ENCODE assay signal across 8 cellular contexts in genomic region chr17:28812980-28813377, GRCh38. TPM values are rescaled to one million over a fixed set of nuclear protein-coding genes. Genes with fewer than 3 reads are reported as not detected.
DNase-seq lines count a peak whose midpoint lies in the region; ATAC-seq, FAIRE-seq and TF ChIP-seq lines count a peak whose summit lies in the region.

No MANE protein-coding gene starts in this region.

- peaks cover 31% of the 10 kb centered on the region for H3K4me1 Mint-ChIP-seq in mesothelial cell of epicardium

- H3K4me3 ChIP-seq in bronchial epithelial cell (ENCODE audit: low read depth, low read length) (peak overlapping the region; percentile 66), aorta (ENCODE audit: low read length in 2 of 2) (peak overlapping the region; percentile 29 to 79), small intestine (ENCODE audit: low read depth in 1 of 2, low read length in 2 of 2) (peak overlapping the region in 1 of 2 donors; percentile 87)

- H3K36me3 Mint-ChIP-seq in mesothelial cell of epicardium: no peaks in the 10 kb centered on the region

- H3K9me3 ChIP-seq in aorta (ENCODE audit: control insufficient read depth, low read length) (no peaks in the 10 kb centered on the region), small intestine (ENCODE audit: control insufficient read depth, low read depth) (no peaks in the 10 kb centered on the region)

- no peaks in the 10 kb centered on the region for H3K27me3 ChIP-seq in bronchial epithelial cell (ENCODE audit: control insufficient read depth, insufficient read depth, low read length)
- no peaks in the 10 kb centered on the region for H3K27me3 ChIP-seq in aorta (ENCODE audit: control insufficient read depth in 1 of 2, insufficient read depth in 2 of 2, low read length in 1 of 2)
- H3K27me3 ChIP-seq in small intestine (ENCODE audit: control insufficient read depth in 2 of 2, insufficient read depth in 2 of 2, low read length in 2 of 2): no peaks in the 10 kb centered on the region

- H3K27ac Mint-ChIP-seq in mesothelial cell of epicardium: peak overlapping the region; percentile 98

- no peaks in the 10 kb centered on the region for H3K27me3 Mint-ChIP-seq in mesothelial cell of epicardium (ENCODE audit: low read depth)

- H3K9me3 Mint-ChIP-seq in mesothelial cell of epicardium: no peaks in the 10 kb centered on the region

- peak overlapping the region; percentile 83 for H3K4me3 Mint-ChIP-seq in mesothelial cell of epicardium

- H3K36me3 ChIP-seq in bronchial epithelial cell (ENCODE audit: control insufficient read depth, insufficient read depth, low read length) (no peaks in the 10 kb centered on the region), aorta (ENCODE audit: control insufficient read depth in 1 of 2, insufficient read depth in 2 of 2, low read length in 1 of 2) (no peaks in the 10 kb centered on the region), small intestine (ENCODE audit: control insufficient read depth in 2 of 2, insufficient read depth in 2 of 2, low read length in 2 of 2) (no peaks in the 10 kb centered on the region)

- intact Hi-C loops in aorta (cut with DNase I): loop anchor here in 1 of 2 donors (2.0 to 5.0 kb wide), 2 partner anchors 90 to 134 kb away; partner anchors contain the start of gene DHRS13

- peak; percentile 48 for DNase-seq in stimulated activated naive CD4-positive, alpha-beta T cell treated with Interleukin-2 at 50 U/mL for 16 hours (lab: John Stamatoyannopoulos, UW)
- DNase-seq in stimulated activated naive CD4-positive, alpha-beta T cell (lab: John Stamatoyannopoulos, UW): no peak
- DNase-seq in bronchial epithelial cell (ENCODE audit: low read depth): peak; percentile 39
- no peak for DNase-seq in mesothelial cell of epicardium (ENCODE audit: low spot score in 2 of 2, unreplicated experiment in 2 of 2)
- no peak for DNase-seq in aorta
- no peak for DNase-seq in small intestine
- DNase-seq in NCI-H1436 treated with DMSO at 0.1 percent for 48 hours (lab: John Stamatoyannopoulos, UW): no peak
- DNase-seq in NCI-H510A treated with DMSO at 0.1 percent for 48 hours (lab: John Stamatoyannopoulos, UW): no peak

- H3K4me1 ChIP-seq in aorta (ENCODE audit: control insufficient read depth in 1 of 2, insufficient read depth in 2 of 2, low read length in 2 of 2) (no peaks in the 10 kb centered on the region), small intestine (ENCODE audit: control insufficient read depth in 2 of 2, insufficient read depth in 1 of 2, low read depth in 1 of 2, low read length in 1 of 2) (peaks cover 4 to 6% of the 10 kb centered on the region in 2 donors)

- peak overlapping the region in 1 of 2 donors; percentile 87 for H3K27ac ChIP-seq in aorta (ENCODE audit: low read depth in 1 of 2, low read length in 2 of 2)
- peak overlapping the region in 1 of 2 donors; percentile 95 for H3K27ac ChIP-seq in small intestine (ENCODE audit: low read depth in 1 of 2, low read length in 1 of 2)

- FAIRE-seq in bronchial epithelial cell (lab: Jason Lieb, UNC) (no peak), small intestine (lab: Jason Lieb, UNC) (no peak)

- TF ChIP-seq CTCF in bronchial epithelial cell (IDR thresholded peaks at IDR 0.05; ENCODE audit: insufficient read depth, low read length, severe bottlenecking): no peak
- TF ChIP-seq CTCF in mesothelial cell of epicardium (IDR thresholded peaks at IDR 0.05; ENCODE audit: unreplicated experiment): no peak

- no peak for ATAC-seq in aorta (ENCODE audit: low FRiP score)

- WGBS in aorta, 2 donors: 0 to 2% methylated on average over 6 of the region's 6 CpGs
- 0% methylated on average over 1 to 5 of the region's 6 CpGs for WGBS in small intestine, 3 donors

RNA-seq across cellular contexts. Expression of gene FAM222B, which starts 29.6 kb away (rescaled TPM):
- total RNA-seq in bronchial epithelial cell: 3.2 and 3.6 TPM in 2 replicates
- total RNA-seq in mesothelial cell of epicardium: 36.3 to 37.9 TPM (median 37.7 TPM) in 3 replicates
- total RNA-seq in aorta: 10 to 100 TPM; 18.4 to 18.7 TPM
- polyA plus RNA-seq in aorta: 1 to 10 TPM; 3.6 to 4.6 TPM
- polyA plus RNA-seq in small intestine: 10 to 100 TPM in 2 of 3 donors, 1 to 10 TPM in 1; 9.7 to 13.6 (median 13.2) TPM

RNA-seq across cellular contexts. Expression of gene ERAL1, which starts 41.8 kb away (rescaled TPM):
- 17.3 and 17.6 TPM in 2 replicates for total RNA-seq in bronchial epithelial cell
- total RNA-seq in mesothelial cell of epicardium: 37.4 to 43.4 TPM (median 38.4 TPM) in 3 replicates
- total RNA-seq in aorta: 10 to 100 TPM; 17.1 to 20.0 TPM
- 10 to 100 TPM; 16.7 to 21.5 TPM for polyA plus RNA-seq in aorta
- polyA plus RNA-seq in small intestine: 10 to 100 TPM; 38.5 to 46.7 (median 46.6) TPM

Comparison
In these comparisons a context has a peak if more than half of its experiments do, and no peak if none do; other contexts are left out.
1. DNase-seq: peak in stimulated activated naive CD4-positive, alpha-beta T cell treated with Interleukin-2 at 50 U/mL for 16 hours (single experiment) and bronchial epithelial cell (single experiment); none in stimulated activated naive CD4-positive, alpha-beta T cell (0 of 6), mesothelial cell of epicardium (0 of 2), aorta (0 of 2), small intestine (single experiment), NCI-H1436 treated with DMSO at 0.1 percent for 48 hours (single experiment) and NCI-H510A treated with DMSO at 0.1 percent for 48 hours (single experiment).